Comparison of ENCODE assay signal across 14 cellular contexts in genomic region chr6:130178692-130179091, GRCh38. TPM values are rescaled to one million over a fixed set of nuclear protein-coding genes. Genes with fewer than 3 reads are reported as not detected.
A peak's percentile ranks its signal among the peaks of the same experiment; 100 is the strongest.
DNase-seq lines count a peak whose midpoint lies in the region; ATAC-seq, FAIRE-seq and TF ChIP-seq lines count a peak whose summit lies in the region.
"Had no signal": no experiment of that assay in that cellular context is flagged by ENCODE, and none has a peak within 500 bp of the region (broad histone marks: within the 10 kb centered on the region; RNA-seq: fewer than 3 reads in every experiment).

No MANE protein-coding gene starts in this region.

- ATAC-seq in heart left ventricle = no peak
- ATAC-seq: psoas muscle had no signal

- H3K27ac ChIP-seq in AG04450 (ENCODE audit: low read depth, low read length) (no peak overlapping the region), keratinocyte (ENCODE audit: control insufficient read depth, insufficient read depth, low read length) (peak overlapping the region; percentile 53), heart left ventricle (no peak overlapping the region), Karpas-422 (ENCODE audit: low read length) (no peak overlapping the region)
- H3K27ac ChIP-seq: coronary artery, psoas muscle had no signal

- no peak for TF ChIP-seq POLR2A in heart left ventricle (IDR thresholded peaks at IDR 0.05)

- peaks cover 13% of the 10 kb centered on the region for H3K4me1 ChIP-seq in keratinocyte (ENCODE audit: control insufficient read depth, extremely low read depth, insufficient read depth, low read length)
- peaks cover 0 to 3% (median 0%) of the 10 kb centered on the region in 12 donors for H3K4me1 ChIP-seq in heart left ventricle
- H3K4me1 ChIP-seq in Karpas-422 (ENCODE audit: low read length) = no peaks in the 10 kb centered on the region
- H3K4me1 ChIP-seq: psoas muscle had no signal

- no peaks in the 10 kb centered on the region for H3K9me1 ChIP-seq in keratinocyte (ENCODE audit: control insufficient read depth, extremely low read depth, insufficient read depth, low read length)

- POLR2A ChIA-PET in AG04450 (lab: Yijun Ruan, JAX) = no interaction called here

- no peaks in the 10 kb centered on the region for H3K9me3 ChIP-seq in AG04450 (ENCODE audit: control insufficient read depth, insufficient read depth, low read length)
- H3K9me3 ChIP-seq in keratinocyte (ENCODE audit: control insufficient read depth, low read depth, low read length) = no peaks in the 10 kb centered on the region
- no peaks in the 10 kb centered on the region for H3K9me3 ChIP-seq in heart left ventricle
- no peaks in the 10 kb centered on the region for H3K9me3 ChIP-seq in Karpas-422 (ENCODE audit: low read length)
- H3K9me3 ChIP-seq: psoas muscle had no signal

- H3K4me3 ChIP-seq in AG04450 (ENCODE audit: low read depth, low read length) (no peak overlapping the region), astrocyte of the spinal cord (ENCODE audit: low read depth, low read length) (no peak overlapping the region), keratinocyte (ENCODE audit: control insufficient read depth in 2 of 3, extremely low read depth in 1 of 3, insufficient read depth in 2 of 3, low read depth in 1 of 3, low read length in 3 of 3) (no peak overlapping the region), heart left ventricle (no peak overlapping the region), Karpas-422 (ENCODE audit: low read length) (no peak overlapping the region)
- H3K4me3 ChIP-seq: coronary artery, psoas muscle had no signal

- TF ChIP-seq CTCF in AG04450 (IDR thresholded peaks at IDR 0.05; ENCODE audit: low read depth, low read length) (no peak), astrocyte of the spinal cord (IDR thresholded peaks at IDR 0.05; ENCODE audit: low read depth, low read length) (no peak), keratinocyte (optimal IDR thresholded peaks at IDR 0.05 in 1 of 3, IDR thresholded peaks at IDR 0.05 in 1 of 3, conservative IDR thresholded peaks at IDR 0.05 in 1 of 3; ENCODE audit: extremely low read depth in 1 of 3, insufficient read depth in 2 of 3, low read length in 3 of 3) (no peak), heart left ventricle (IDR thresholded peaks at IDR 0.05) (no peak), GM20000 (IDR thresholded peaks at IDR 0.05; ENCODE audit: extremely low read depth, missing control alignments) (no peak)

- WGBS in heart left ventricle, 4 donors = 82 to 100% (median 90%) methylated on average over 1 of the region's 1 CpG

- in situ Hi-C loops in astrocyte of the spinal cord (cut with HindIII; ENCODE audit: low sequenced_read_pairs) = no loop called here

- FAIRE-seq in keratinocyte (lab: Jason Lieb, UNC) = peak; percentile 99
- FAIRE-seq: TTC549 had no signal

- H3K4me2 ChIP-seq in keratinocyte (ENCODE audit: control insufficient read depth, extremely low read depth, insufficient read depth, low read depth, low read length) = peak overlapping the region; percentile 31
- no peak overlapping the region for H3K4me2 ChIP-seq in Karpas-422 (ENCODE audit: low read depth, low read length, poor library complexity, severe bottlenecking)

- no peaks in the 10 kb centered on the region for H3K9me2 ChIP-seq in Karpas-422 (replicated peaks; ENCODE audit: insufficient read depth, low read length)

- H2AFZ ChIP-seq in keratinocyte (ENCODE audit: control insufficient read depth, low read length) (no peak overlapping the region), Karpas-422 (ENCODE audit: low read length) (no peak overlapping the region)

- H3K9ac ChIP-seq in keratinocyte (ENCODE audit: control insufficient read depth, extremely low read depth, insufficient read depth, low read length) = no peak overlapping the region
- no peak overlapping the region for H3K9ac ChIP-seq in Karpas-422 (ENCODE audit: low read length)

- peak; percentile 74 for DNase-seq in AG04450 (ENCODE audit: low read depth, low spot score)
- peak; percentile 44 for DNase-seq in HT-29 (ENCODE audit: low spot score)
- peak; percentile 93 for DNase-seq in astrocyte of the spinal cord (ENCODE audit: low read depth, low spot score)
- DNase-seq in keratinocyte (ENCODE audit: low read depth, low spot score) = peak; percentile 46
- no peak for DNase-seq in heart left ventricle
- no peak for DNase-seq in COR-L47 (lab: John Stamatoyannopoulos, UW)
- no peak for DNase-seq in GM20000 (ENCODE audit: low spot score)
- DNase-seq in Karpas-422 = no peak
- DNase-seq: activated T-cell treated with anti-CD3 and anti-CD28 coated beads, Interleukin-2, amount 50 U/mL, for 48 hours; CD4-positive, CD25-positive, alpha-beta regulatory T cell; NCI-H748 treated with DMSO at 0.1 percent for 48 hours; psoas muscle had no signal

- no peaks in the 10 kb centered on the region for H4K20me1 ChIP-seq in keratinocyte (ENCODE audit: control insufficient read depth, extremely low read depth, insufficient read depth, low read length)
- H4K20me1 ChIP-seq in Karpas-422 (ENCODE audit: insufficient read depth, low read depth, low read length) = no peaks in the 10 kb centered on the region

- no peaks in the 10 kb centered on the region for H3K36me3 ChIP-seq in keratinocyte (ENCODE audit: control insufficient read depth in 2 of 2, extremely low read depth in 1 of 2, insufficient read depth in 2 of 2, low read length in 2 of 2)
- no peaks in the 10 kb centered on the region for H3K36me3 ChIP-seq in heart left ventricle
- no peaks in the 10 kb centered on the region for H3K36me3 ChIP-seq in Karpas-422 (ENCODE audit: insufficient read depth, low read length)

- intact Hi-C loops in heart left ventricle (cut with DNase I) = no loop called here

- H3K79me2 ChIP-seq in keratinocyte (ENCODE audit: control insufficient read depth, insufficient read depth, low read length) = no peaks in the 10 kb centered on the region
- no peaks in the 10 kb centered on the region for H3K79me2 ChIP-seq in Karpas-422 (ENCODE audit: low read length)

- dilution Hi-C loops in keratinocyte (cut with MboI; ENCODE audit: extremely low pct_ligation_motif_present, low sequenced_read_pairs) = no loop called here

- CTCF ChIA-PET in AG04450 (lab: Charles Lee) = no interaction called here

- H3K27me3 ChIP-seq in AG04450 (ENCODE audit: control insufficient read depth, insufficient read depth, low read length) (no peaks in the 10 kb centered on the region), keratinocyte (ENCODE audit: control insufficient read depth, extremely low read depth, insufficient read depth, low read length) (no peaks in the 10 kb centered on the region), heart left ventricle (no peaks in the 10 kb centered on the region), Karpas-422 (ENCODE audit: low read length) (no peaks in the 10 kb centered on the region)

RNA-seq across cellular contexts. Expression of gene SAMD3, which starts 44.1 kb away (rescaled TPM):
- polyA plus RNA-seq in AG04450 (2011; rRNA removed) (2.1 and 2.4 TPM in 2 replicates), keratinocyte (2.9 to 7.0 TPM (median 5.4 TPM) in 3 replicates), heart left ventricle (under 1 TPM in 1 of 2 donors, not detected in 1; 0.06 TPM)
- polyA minus RNA-seq in AG04450 (2011; rRNA and poly(A)+ RNA removed) = 5.2 and 6.3 TPM in 2 replicates
- total RNA-seq in HT-29 (2014; rRNA removed; shearing (Covaris generic)) = not detected in 2 replicates
- polyA plus RNA-seq in keratinocyte (2011; ENCODE audit: low read depth) = not detected
- 4.8 and 5.3 TPM in 2 replicates for polyA plus RNA-seq in keratinocyte (2011; cell fraction: cytosol; rRNA removed)
- polyA plus RNA-seq in keratinocyte (2011; cell fraction: nucleus; rRNA removed) = 9.8 and 12.7 TPM in 2 replicates
- polyA plus RNA-seq in keratinocyte (2012; ENCODE audit: low replicate concordance) = 4.9 TPM in 1 of 2 replicates, not detected in the other
- 1.3 to 16.5 TPM (median 9.1 TPM) in 3 replicates for polyA minus RNA-seq in keratinocyte
- 7.5 TPM for polyA minus RNA-seq in keratinocyte (2011; cell fraction: cytosol; rRNA and poly(A)+ RNA removed)
- 5.9 and 14.2 TPM in 2 replicates for polyA minus RNA-seq in keratinocyte (2011; cell fraction: nucleus; rRNA and poly(A)+ RNA removed)
- 1 to 10 TPM in 2 of 9 donors, under 1 TPM in 4, not detected in 3; 0.18 to 4.2 (median 0.74) TPM for total RNA-seq in heart left ventricle
- total RNA-seq in Karpas-422 (2014; rRNA removed; shearing (Covaris generic); ENCODE audit: low replicate concordance) = not detected in 2 replicates

Comparison
In these comparisons a context has a peak if more than half of its experiments do, and no peak if none do; other contexts are left out.
1. DNase-seq: peak in AG04450 (single experiment), HT-29 (single experiment), astrocyte of the spinal cord (single experiment) and keratinocyte (single experiment); none in heart left ventricle (0 of 5), COR-L47 (single experiment), GM20000 (single experiment) and Karpas-422 (single experiment).